Comparison of ENCODE assay signal across 1 cellular context in genomic region chr3:147360936-147361670, GRCh38.
TF ChIP-seq lines count a peak whose summit lies in the region.

No MANE protein-coding gene starts in this region.

TF ChIP-seq in GM23338, 12 proteins besides CTCF, POLR2A, EP300 and RAD21 (continued from another document):
- TF ChIP-seq ZNF462 (CRISPR knock-in tag; IDR thresholded peaks at IDR 0.05) (no peak), STAT1 (IDR thresholded peaks at IDR 0.05; ENCODE audit: unreplicated experiment) (no peak), JUNB (IDR thresholded peaks at IDR 0.05; ENCODE audit: unreplicated experiment) (no peak), ETS1 (IDR thresholded peaks at IDR 0.05) (no peak)
